In genomic region chr12:54526800-54527630, GRCh38 we compare ENCODE assay signal across 1 cellular context.
TF ChIP-seq lines count a peak whose summit lies in the region.

No MANE protein-coding gene starts in this region.

TF ChIP-seq in HepG2, 621 proteins besides CTCF, POLR2A, EP300 and RAD21:
- TF ChIP-seq SATB2 (CRISPR knock-in tag; IDR thresholded peaks at IDR 0.05) (no peak), ZNF235 (CRISPR knock-in tag; IDR thresholded peaks at IDR 0.05; ENCODE audit: borderline replicate concordance) (no peak), ZFP82 (CRISPR knock-in tag; IDR thresholded peaks at IDR 0.05; ENCODE audit: borderline replicate concordance) (no peak)
